Comparison of ENCODE assay signal across 18 cellular contexts in genomic region chr4:175376287-175376977, GRCh38.
DNase-seq lines count a peak whose midpoint lies in the region; ATAC-seq and TF ChIP-seq lines count a peak whose summit lies in the region.
"Had no signal": no experiment of that assay in that cellular context is flagged by ENCODE, and none has a peak within 500 bp of the region (broad histone marks: within the 10 kb centered on the region; RNA-seq: fewer than 3 reads in every experiment).

No MANE protein-coding gene starts in this region.

- H3K27ac ChIP-seq in ectodermal cell (ENCODE audit: insufficient read depth, low read depth, low read length, poor library complexity, severe bottlenecking) = peak overlapping the region; percentile 41
- H3K27ac ChIP-seq in neural progenitor cell = no peak overlapping the region
- H3K27ac ChIP-seq: SJCRH30 had no signal

- H3F3A ChIP-seq in neural progenitor cell (ENCODE audit: low read depth) = peaks cover 9% of the 10 kb centered on the region

- H3K4me3 ChIP-seq in ectodermal cell (ENCODE audit: insufficient read depth, low read depth, low read length) (no peak overlapping the region), neural progenitor cell (no peak overlapping the region)
- H3K4me3 ChIP-seq: K562, SJCRH30 had no signal

- ATAC-seq in left ventricle myocardium superior = peak; percentile 65
- no peak for ATAC-seq in Right ventricle myocardium inferior
- ATAC-seq in HG03108 (IDR thresholded peaks at IDR 0.05; ENCODE audit: unreplicated experiment) = no peak
- ATAC-seq: K562 had no signal

- no peak overlapping the region for H3K9ac ChIP-seq in neural progenitor cell

- peaks cover 2% of the 10 kb centered on the region for H3K9me3 Mint-ChIP-seq in neural progenitor cell

- DNase-seq in left ventricle myocardium superior = no peak
- DNase-seq in Right ventricle myocardium inferior (ENCODE audit: missing footprints) = no peak
- peak; percentile 61 for DNase-seq in neural progenitor cell (ENCODE audit: low spot score)
- DNase-seq in NCI-H2029 (lab: John Stamatoyannopoulos, UW) = no peak
- no peak for DNase-seq in NCI-H1930 (lab: John Stamatoyannopoulos, UW)
- DNase-seq: GOT3, HCEC 1CT, Kasumi-1, NCI-H1092 treated with DMSO at 0.1 percent for 48 hours, NCI-H1436, NCI-H187 treated with DMSO at 0.1 percent for 48 hours, NCI-H446, NCI-H524 treated with DMSO at 0.1 percent for 48 hours, NCI-H774, SJCRH30 had no signal

- TF ChIP-seq CTCF in neural progenitor cell (IDR thresholded peaks at IDR 0.05) = no peak

- H3K79me2 ChIP-seq in neural progenitor cell (ENCODE audit: low read depth) = no peaks in the 10 kb centered on the region

- H3K9me3 ChIP-seq in ectodermal cell (ENCODE audit: control insufficient read depth, low read length) (no peaks in the 10 kb centered on the region), neural progenitor cell (ENCODE audit: low read depth) (no peaks in the 10 kb centered on the region)
- H3K9me3 ChIP-seq: SJCRH30 had no signal

- peak overlapping the region; percentile 32 for H3K4me2 ChIP-seq in neural progenitor cell

- H4K20me1 ChIP-seq in neural progenitor cell (ENCODE audit: low read depth) = no peaks in the 10 kb centered on the region

- H2AFZ ChIP-seq in neural progenitor cell (replicated peaks) = no peak overlapping the region

- H3K27ac Mint-ChIP-seq in neural progenitor cell = peak overlapping the region; percentile 87

- H3K27me3 Mint-ChIP-seq in neural progenitor cell (ENCODE audit: insufficient read depth, low read depth) = no peaks in the 10 kb centered on the region

- H3K4me1 ChIP-seq in ectodermal cell (ENCODE audit: control insufficient read depth, insufficient read depth, low read length) (no peaks in the 10 kb centered on the region), neural progenitor cell (peaks cover 23% of the 10 kb centered on the region)
- H3K4me1 ChIP-seq: SJCRH30 had no signal

- intact Hi-C loops in left ventricle myocardium superior (cut with micrococcal nuclease) (no loop called here), Right ventricle myocardium inferior (cut with DNase I) (loop anchor here (5.0 kb wide), 1 partner anchor 94 kb away; no protein-coding TSS in a partner anchor)

- no peaks in the 10 kb centered on the region for H3K36me3 ChIP-seq in ectodermal cell (ENCODE audit: control insufficient read depth, insufficient read depth, low read length)
- no peaks in the 10 kb centered on the region for H3K36me3 ChIP-seq in neural progenitor cell
- H3K36me3 ChIP-seq: SJCRH30 had no signal

- WGBS in ectodermal cell, 2 experiments = 52 to 66% methylated on average over 7 of the region's 8 CpGs

- H3K36me3 Mint-ChIP-seq in neural progenitor cell = no peaks in the 10 kb centered on the region

- H3K4me1 Mint-ChIP-seq in neural progenitor cell = peaks cover 20% of the 10 kb centered on the region

- no peak overlapping the region for H3K4me3 Mint-ChIP-seq in neural progenitor cell

- no peaks in the 10 kb centered on the region for H3K27me3 ChIP-seq in ectodermal cell (ENCODE audit: control insufficient read depth, insufficient read depth, low read length, poor library complexity, severe bottlenecking)
- no peaks in the 10 kb centered on the region for H3K27me3 ChIP-seq in neural progenitor cell
- H3K27me3 ChIP-seq: SJCRH30 had no signal
